In the genomic region with DNA sequence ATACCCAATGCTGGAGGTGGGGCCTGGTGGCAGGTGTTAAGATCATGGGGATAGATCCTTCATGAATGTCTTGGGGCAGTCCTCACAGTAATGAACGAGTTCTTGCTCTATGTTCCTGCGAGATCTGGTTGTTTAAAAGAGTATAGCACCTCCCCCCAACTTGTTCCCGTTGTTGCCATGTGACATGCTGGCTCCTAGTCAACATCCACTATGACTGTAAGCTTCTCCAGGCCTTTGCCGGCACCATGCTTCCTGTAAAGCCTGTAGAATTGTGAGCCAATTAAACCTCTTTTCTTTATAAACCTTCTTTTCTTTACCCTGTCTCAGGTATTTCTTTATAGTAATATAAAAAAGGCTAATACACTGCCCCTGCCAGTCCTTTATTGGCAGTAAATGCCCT, we compare ENCODE assay signal across 16 cellular contexts. TPM values are rescaled to one million over a fixed set of nuclear protein-coding genes. Genes with fewer than 3 reads are reported as not detected.
DNase-seq lines count a peak whose midpoint lies in the region; ATAC-seq, FAIRE-seq and TF ChIP-seq lines count a peak whose summit lies in the region.
"Had no signal": no experiment of that assay in that cellular context is flagged by ENCODE, and none has a peak within 500 bp of the region (broad histone marks: within the 10 kb centered on the region; RNA-seq: fewer than 3 reads in every experiment).

No MANE protein-coding gene starts in this region.

- no peak overlapping the region for H3K4me3 ChIP-seq in choroid plexus epithelial cell (ENCODE audit: low read depth, low read length)
- H3K4me3 ChIP-seq in right atrium auricular region: no peak overlapping the region
- no peak overlapping the region for H3K4me3 ChIP-seq in rectal smooth muscle tissue (ENCODE audit: low read length)

- no peak for ATAC-seq in GM21423 (IDR thresholded peaks at IDR 0.05; ENCODE audit: unreplicated experiment)
- no peak for ATAC-seq in GM21515 (IDR thresholded peaks at IDR 0.05; ENCODE audit: unreplicated experiment)
- ATAC-seq: stimulated activated naive CD8-positive, alpha-beta T cell treated with anti-CD3 and anti-CD28 coated beads, Interleukin-15, Interleukin-2, amounts not matched to agents 100 U/mL and 50 U/mL, for 24 hours had no signal

- H3K27ac ChIP-seq in right atrium auricular region: no peak overlapping the region
- H3K27ac ChIP-seq in rectal smooth muscle tissue (ENCODE audit: low read depth, low read length): peak overlapping the region; percentile 27
- H3K27ac ChIP-seq: neutrophil had no signal

- no peaks in the 10 kb centered on the region for H3K9me3 ChIP-seq in right atrium auricular region
- H3K9me3 ChIP-seq: neutrophil had no signal

- no peak overlapping the region for H3K9ac ChIP-seq in rectal smooth muscle tissue (ENCODE audit: low read length)

- no peak for FAIRE-seq in RCC 7860 (lab: Jason Lieb, UNC)
- FAIRE-seq: G401.6 had no signal

- in situ Hi-C loops in G401 (cut with HindIII; ENCODE audit: low sequenced_read_pairs): no loop called here

- DNase-seq in G401 (ENCODE audit: low spot score) (peak; percentile 60), choroid plexus epithelial cell (ENCODE audit: low read depth) (peak; percentile 58), right atrium auricular region (ENCODE audit: low spot score) (peak; percentile 66), SIG-M5 (lab: John Stamatoyannopoulos, UW) (no peak), RCC 7860 (ENCODE audit: low spot score) (no peak)
- DNase-seq: activated B cell treated with CpG ODN at 0.5 μM for 24 hours; activated gamma-delta T cell treated with Interleukin-2 at 50 U/mL for 16 hours; H9; NCI-H748 treated with DMSO at 0.1 percent for 48 hours; stimulated activated CD4-positive, alpha-beta T cell treated with anti-CD3 and anti-CD28 coated beads, Interleukin-12 subunit alpha, Interleukin-12 subunit beta, amount 100 ng/mL, for 4 hours; stimulated activated naive CD8-positive, alpha-beta T cell treated with anti-CD3 and anti-CD28 coated beads, Interleukin-15, Interleukin-2, amounts not matched to agents 100 U/mL and 50 U/mL, for 24 hours had no signal

- H3K36me3 ChIP-seq in right atrium auricular region (peaks cover 14% of the 10 kb centered on the region), rectal smooth muscle tissue (ENCODE audit: control insufficient read depth, insufficient read depth, low read length) (peaks cover 8% of the 10 kb centered on the region)

- H3K4me1 ChIP-seq in right atrium auricular region (peaks cover 0 to 22% of the 10 kb centered on the region in 2 donors), rectal smooth muscle tissue (ENCODE audit: control insufficient read depth, insufficient read depth, low read length) (peaks cover 4% of the 10 kb centered on the region)

- no peak for TF ChIP-seq CTCF in choroid plexus epithelial cell (conservative IDR thresholded peaks at IDR 0.05; ENCODE audit: low read depth, low read length)
- no peak for TF ChIP-seq CTCF in right atrium auricular region (IDR thresholded peaks at IDR 0.05)

- no peaks in the 10 kb centered on the region for H3K27me3 ChIP-seq in right atrium auricular region
- H3K27me3 ChIP-seq in rectal smooth muscle tissue (ENCODE audit: control insufficient read depth, insufficient read depth, low read length): no peaks in the 10 kb centered on the region
- H3K27me3 ChIP-seq: neutrophil had no signal

RNA-seq across cellular contexts. Expression of gene RANBP10, which starts 33.3 kb away (rescaled TPM):
- total RNA-seq in G401 (2014; rRNA removed; shearing (Covaris generic)): 3.0 and 5.9 TPM in 2 replicates
- total RNA-seq in right atrium auricular region: 1 to 10 TPM; 7.8 to 8.9 TPM

RNA-seq across cellular contexts. Expression of gene TSNAXIP1, which starts 33.6 kb away (rescaled TPM):
- total RNA-seq in G401 (2014; rRNA removed; shearing (Covaris generic)): 0.49 and 0.95 TPM in 2 replicates
- total RNA-seq in right atrium auricular region: under 1 TPM in 1 of 2 donors, not detected in 1; 0.55 TPM

RNA-seq across cellular contexts. Expression of gene GFOD2, which starts 54.0 kb away (rescaled TPM):
- 26.2 TPM in 2 replicates for total RNA-seq in G401 (2014; rRNA removed; shearing (Covaris generic))
- 1 to 10 TPM; 7.1 to 9.2 TPM for total RNA-seq in right atrium auricular region

Comparison
In these comparisons a context has a peak if more than half of its experiments do, and no peak if none do; other contexts are left out.
1. DNase-seq: peak in G401 (single experiment), choroid plexus epithelial cell (single experiment) and right atrium auricular region (single experiment); none in SIG-M5 (single experiment) and RCC 7860 (single experiment).